In the genomic region with DNA sequence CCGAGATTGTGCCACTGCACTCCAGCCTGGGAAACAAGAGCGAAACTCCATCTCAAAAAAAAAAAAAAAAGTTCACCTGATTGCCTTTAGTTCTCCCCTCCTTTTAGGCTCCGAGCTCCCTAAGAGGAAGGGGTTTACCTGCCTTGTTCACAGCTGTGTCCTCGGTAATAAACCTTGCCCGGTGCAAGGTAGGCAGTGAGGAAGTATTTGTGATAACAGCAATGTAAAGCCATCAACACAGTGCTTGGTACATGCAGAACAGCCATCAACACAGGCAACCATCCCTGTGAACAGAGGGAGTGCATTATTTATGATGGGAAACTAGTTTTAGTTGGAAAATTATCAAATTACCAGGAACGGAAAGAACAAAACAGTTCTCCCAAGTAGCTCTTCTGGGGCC, we compare ENCODE assay signal across 22 cellular contexts. TPM values are rescaled to one million over a fixed set of nuclear protein-coding genes. Genes with fewer than 3 reads are reported as not detected.
"Had no signal": no experiment of that assay in that cellular context is flagged by ENCODE, and none has a peak within 500 bp of the region (broad histone marks: within the 10 kb centered on the region; RNA-seq: fewer than 3 reads in every experiment).

No MANE protein-coding gene starts in this region.

- H3K4me3 ChIP-seq: heart left ventricle, mucosa of descending colon, ovary, right atrium auricular region, stomach, upper lobe of left lung, vagina had no signal

- H3K27ac ChIP-seq: heart left ventricle, ovary, right atrium auricular region, stomach, upper lobe of left lung, vagina had no signal

- H3K4me3 Mint-ChIP-seq: dendritic cell treated with granulocyte-macrophage colony-stimulating factor and Interleukin-4, amounts not matched to agents 40 ng/mL and 50 ng/mL, for 4 days; naive thymus-derived CD8-positive, alpha-beta T cell had no signal

- H3K36me3 ChIP-seq: heart left ventricle, ovary, right atrium auricular region, stomach, upper lobe of left lung, vagina had no signal

- H3K9me3 Mint-ChIP-seq: dendritic cell treated with granulocyte-macrophage colony-stimulating factor and Interleukin-4, amounts not matched to agents 40 ng/mL and 50 ng/mL, for 4 days had no signal

- H3K27ac Mint-ChIP-seq: dendritic cell treated with granulocyte-macrophage colony-stimulating factor and Interleukin-4, amounts not matched to agents 40 ng/mL and 50 ng/mL, for 4 days; naive thymus-derived CD8-positive, alpha-beta T cell had no signal

- H3K4me1 ChIP-seq: heart left ventricle, right atrium auricular region, stomach had no signal

- H3K27me3 ChIP-seq: ovary, right atrium auricular region, upper lobe of left lung, vagina had no signal

- H3K9me3 ChIP-seq: heart left ventricle, mucosa of descending colon, ovary, right atrium auricular region, stomach, upper lobe of left lung, vagina had no signal

- DNase-seq: heart left ventricle; hypothalamus; kidney glomerular epithelial cell; mucosa of descending colon; naive thymus-derived CD8-positive, alpha-beta T cell; ovary; small intestine; stimulated activated CD4-positive, alpha-beta T cell treated with anti-CD3 and anti-CD28 coated beads, Interleukin-12 subunit alpha, Interleukin-12 subunit beta, amount 100 ng/mL, for 4 hours; stimulated activated naive CD4-positive, alpha-beta T cell; stomach; substantia nigra; upper lobe of left lung had no signal

- ATAC-seq: heart left ventricle; mucosa of descending colon; naive thymus-derived CD8-positive, alpha-beta T cell had no signal

RNA-seq across cellular contexts. Expression of a gene that starts 1.8 kb away (rescaled TPM):
- total RNA-seq: endothelial cell of umbilical vein; fibroblast of lung; frontal cortex; glomerular endothelial cell; heart left ventricle; liver; lung microvascular endothelial cell; mucosa of descending colon; naive thymus-derived CD8-positive, alpha-beta T cell; ovary; posterior vena cava; right atrium auricular region; stomach; upper lobe of left lung; vagina had no signal
